ENCODE assay signal across 7 cellular contexts in the genomic region with DNA sequence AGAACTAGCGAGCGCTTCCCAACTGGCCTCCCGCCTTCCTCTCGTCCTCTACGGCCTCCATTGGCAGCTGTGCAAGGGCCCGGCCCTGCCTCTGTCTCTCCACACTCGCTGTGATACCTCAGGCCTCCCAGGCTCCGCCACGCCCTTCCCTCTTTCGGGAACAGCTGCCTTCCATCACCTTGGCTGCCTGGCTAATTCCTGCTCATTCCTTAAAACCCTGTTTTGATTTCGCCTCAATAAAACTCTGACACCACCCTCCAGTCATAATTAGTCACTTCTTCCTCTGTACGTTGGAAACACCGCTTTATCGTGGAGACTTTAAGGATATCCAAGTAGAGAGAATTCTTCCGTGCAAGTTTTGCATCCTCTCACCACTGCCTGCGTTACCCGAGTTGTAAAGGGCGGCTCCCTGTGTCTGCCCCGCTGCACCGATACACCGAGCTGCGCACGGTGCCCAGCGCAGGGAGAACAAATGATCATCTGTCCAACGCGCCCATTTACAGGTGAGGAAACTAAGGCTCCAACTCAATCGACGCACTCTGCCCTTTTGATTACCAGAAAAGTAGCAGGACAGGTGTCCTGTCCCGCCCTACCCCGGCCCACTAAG.
A peak's percentile ranks its signal among the peaks of the same experiment; 100 is the strongest.
DNase-seq lines count a peak whose midpoint lies in the region; ATAC-seq and TF ChIP-seq lines count a peak whose summit lies in the region.

No MANE protein-coding gene starts in this region.

- DNase-seq in GM13976 (ENCODE audit: low spot score): no peak
- DNase-seq in HT-29 (ENCODE audit: low spot score): peak; percentile 70
- no peak for DNase-seq in adipocyte (ENCODE audit: low read depth)
- DNase-seq in mesenchymal stem cell: peak; percentile 77
- DNase-seq in NCI-H187 treated with DMSO at 0.1 percent for 48 hours (lab: John Stamatoyannopoulos, UW): no peak
- no peak for DNase-seq in caudate nucleus (lab: John Stamatoyannopoulos, UW)

- no peaks in the 10 kb centered on the region for H3K9me3 ChIP-seq in adipocyte (ENCODE audit: control insufficient read depth, low read length)
- H3K9me3 ChIP-seq in mesenchymal stem cell (ENCODE audit: control insufficient read depth, low read length): no peaks in the 10 kb centered on the region

- H3K4me1 ChIP-seq in adipocyte (ENCODE audit: control insufficient read depth, insufficient read depth, low read length) (peaks cover 20% of the 10 kb centered on the region), mesenchymal stem cell (ENCODE audit: control insufficient read depth, insufficient read depth, low read depth, low read length) (peaks cover 32% of the 10 kb centered on the region)

- H3K4me3 ChIP-seq in adipocyte (ENCODE audit: low read length) (peak overlapping the region; percentile 74), mesenchymal stem cell (ENCODE audit: insufficient read depth in 1 of 2, low read depth in 1 of 2, low read length in 2 of 2) (peak overlapping the region; percentile 69 to 78)

- 13% methylated on average over 30 of the region's 30 CpGs for WGBS in mesenchymal stem cell

- peak; percentile 0 for TF ChIP-seq CTCF in GM13976 (IDR thresholded peaks at IDR 0.05; ENCODE audit: borderline replicate concordance, control extremely low read depth, extremely low read depth, insufficient read depth, missing control alignments)

- peak overlapping the region in 1 of 2 experiments; percentile 12 for H2BK12ac ChIP-seq in mesenchymal stem cell (ENCODE audit: low read length in 2 of 2)

- peaks cover 7% of the 10 kb centered on the region for H3K79me1 ChIP-seq in mesenchymal stem cell (replicated peaks; ENCODE audit: low read length, poor library complexity, severe bottlenecking)

- H3K27me3 ChIP-seq in adipocyte (replicated peaks; ENCODE audit: control insufficient read depth, insufficient read depth, low read length) (peaks cover 5% of the 10 kb centered on the region), mesenchymal stem cell (ENCODE audit: control insufficient read depth in 1 of 2, insufficient read depth in 1 of 2, low read length in 2 of 2) (no peaks in the 10 kb centered on the region)

- peak overlapping the region; percentile 14 for H4K91ac ChIP-seq in mesenchymal stem cell (ENCODE audit: low read length)

- no peak overlapping the region for H3K14ac ChIP-seq in mesenchymal stem cell (ENCODE audit: low read length in 2 of 2)

- no peak overlapping the region for H2BK120ac ChIP-seq in mesenchymal stem cell (ENCODE audit: low read depth, low read length)

- H4K8ac ChIP-seq in mesenchymal stem cell (ENCODE audit: low read length): no peak overlapping the region

- peak overlapping the region in 1 of 2 experiments; percentile 71 for H3K18ac ChIP-seq in mesenchymal stem cell (ENCODE audit: low read depth in 1 of 2, low read length in 2 of 2)

- H2AFZ ChIP-seq in mesenchymal stem cell (ENCODE audit: low read depth, low read length): peak overlapping the region; percentile 19

- no peak overlapping the region for H3K9ac ChIP-seq in adipocyte (ENCODE audit: low read length)
- H3K9ac ChIP-seq in mesenchymal stem cell (ENCODE audit: low read length): peak overlapping the region; percentile 57

- peak overlapping the region; percentile 70 for H3K4me2 ChIP-seq in mesenchymal stem cell (ENCODE audit: low read length, poor library complexity, severe bottlenecking)

- H3K36me3 ChIP-seq in adipocyte (ENCODE audit: control insufficient read depth, insufficient read depth, low read length, severe bottlenecking) (no peaks in the 10 kb centered on the region), mesenchymal stem cell (ENCODE audit: control insufficient read depth in 1 of 2, insufficient read depth in 2 of 2, low read depth in 1 of 2, low read length in 2 of 2) (peaks cover 0 to 5% of the 10 kb centered on the region in 2 experiments)

- no peak overlapping the region for H3K27ac ChIP-seq in mesenchymal stem cell (ENCODE audit: low read length, poor library complexity, severe bottlenecking)
- H3K27ac ChIP-seq in caudate nucleus (ENCODE audit: low read depth, low read length): no peak overlapping the region

- H2AK5ac ChIP-seq in mesenchymal stem cell (ENCODE audit: low read length, severe bottlenecking): no peak overlapping the region

- no peak overlapping the region for H2BK5ac ChIP-seq in mesenchymal stem cell (ENCODE audit: low read depth, low read length, poor library complexity, severe bottlenecking)

- H2BK15ac ChIP-seq in mesenchymal stem cell (ENCODE audit: low read depth, poor library complexity, severe bottlenecking): peak overlapping the region; percentile 90

- ATAC-seq in GM21717 (IDR thresholded peaks at IDR 0.05; ENCODE audit: unreplicated experiment): no peak

- in situ Hi-C loops in GM13976 (cut with MboI; ENCODE audit: low sequenced_read_pairs, unreplicated experiment): no loop called here

- no peak overlapping the region for H3K4ac ChIP-seq in mesenchymal stem cell (ENCODE audit: low read depth in 1 of 2, low read length in 2 of 2)

- H3K23ac ChIP-seq in mesenchymal stem cell (ENCODE audit: low read length in 2 of 2): peak overlapping the region in 1 of 2 experiments; percentile 43

Comparison
In these comparisons a context has a peak if more than half of its experiments do, and no peak if none do; other contexts are left out.
1. DNase-seq: peak in HT-29 (single experiment) and mesenchymal stem cell (single experiment); none in GM13976 (single experiment), adipocyte (single experiment), NCI-H187 treated with DMSO at 0.1 percent for 48 hours (single experiment) and caudate nucleus (0 of 61).